Comparison of ENCODE assay signal across 12 cellular contexts in genomic region chr7:102992820-102993531, GRCh38.
DNase-seq lines count a peak whose midpoint lies in the region; ATAC-seq, FAIRE-seq and TF ChIP-seq lines count a peak whose summit lies in the region.
"Had no signal": no experiment of that assay in that cellular context is flagged by ENCODE, and none has a peak within 500 bp of the region (broad histone marks: within the 10 kb centered on the region; RNA-seq: fewer than 3 reads in every experiment).

No MANE protein-coding gene starts in this region.

- H3K9me3 ChIP-seq in endothelial cell of umbilical vein (replicated peaks; ENCODE audit: control insufficient read depth, insufficient read depth, low read length) (no peaks in the 10 kb centered on the region), neutrophil (no peaks in the 10 kb centered on the region), thyroid gland (no peaks in the 10 kb centered on the region), gastrocnemius medialis (no peaks in the 10 kb centered on the region)
- H3K9me3 ChIP-seq: adrenal gland had no signal

- no peaks in the 10 kb centered on the region for H3K27me3 ChIP-seq in endothelial cell of umbilical vein (ENCODE audit: control insufficient read depth in 2 of 2, insufficient read depth in 2 of 2, low read length in 2 of 2)
- H3K27me3 ChIP-seq in neutrophil: no peaks in the 10 kb centered on the region
- H3K27me3 ChIP-seq in thyroid gland: no peaks in the 10 kb centered on the region
- no peaks in the 10 kb centered on the region for H3K27me3 ChIP-seq in gastrocnemius medialis
- H3K27me3 ChIP-seq: adrenal gland had no signal

- peak; percentile 97 for FAIRE-seq in endothelial cell of umbilical vein (lab: Jason Lieb, UNC)

- H3K9me3 Mint-ChIP-seq in activated CD4-positive, alpha-beta memory T cell treated with anti-CD3 and anti-CD28 coated beads for 36 hours: no peaks in the 10 kb centered on the region
- H3K9me3 Mint-ChIP-seq: stimulated activated naive CD8-positive, alpha-beta T cell treated with anti-CD3 and anti-CD28 coated beads, Interleukin-15, Interleukin-2, amounts not matched to agents 100 ng/mL and 50 ng/mL, for 24 hours had no signal

- H3K4me3 Mint-ChIP-seq in activated CD4-positive, alpha-beta memory T cell treated with anti-CD3 and anti-CD28 coated beads for 36 hours: no peak overlapping the region
- H3K4me3 Mint-ChIP-seq: stimulated activated naive CD8-positive, alpha-beta T cell treated with anti-CD3 and anti-CD28 coated beads, Interleukin-15, Interleukin-2, amounts not matched to agents 100 ng/mL and 50 ng/mL, for 24 hours had no signal

- H3K9ac ChIP-seq in endothelial cell of umbilical vein (replicated peaks; ENCODE audit: extremely low read depth, insufficient read depth, low read length): peak overlapping the region; percentile 79

- WGBS in thyroid gland, 2 donors: 83 to 84% methylated on average over 4 of the region's 4 CpGs

- CTCF ChIA-PET in endothelial cell of umbilical vein (lab: Charles Lee): interaction anchor here (0.7 to 3.3 kb wide), 12 partner anchors 15 to 235 kb away, joined by 3 to 35 read pairs (median 4); no protein-coding TSS in a partner anchor
- CTCF ChIA-PET in activated CD4-positive, alpha-beta memory T cell treated with anti-CD3 and anti-CD28 coated beads for 36 hours (lab: Charles Lee): no interaction called here

- no peaks in the 10 kb centered on the region for H3K9me1 ChIP-seq in endothelial cell of umbilical vein (replicated peaks; ENCODE audit: control insufficient read depth, extremely low read depth, insufficient read depth, low read length)

- peaks cover 43% of the 10 kb centered on the region for H3K4me1 ChIP-seq in endothelial cell of umbilical vein (ENCODE audit: control insufficient read depth, extremely low read depth, insufficient read depth, low read length)
- peaks cover 52 to 55% of the 10 kb centered on the region in 2 experiments for H3K4me1 ChIP-seq in neutrophil (ENCODE audit: control insufficient read depth in 1 of 2, insufficient read depth in 1 of 2, low read depth in 1 of 2, low read length in 1 of 2)
- no peaks in the 10 kb centered on the region for H3K4me1 ChIP-seq in thyroid gland
- peaks cover 0 to 4% of the 10 kb centered on the region in 2 donors for H3K4me1 ChIP-seq in gastrocnemius medialis

- H3K27me3 Mint-ChIP-seq in activated CD4-positive, alpha-beta memory T cell treated with anti-CD3 and anti-CD28 coated beads for 36 hours: no peaks in the 10 kb centered on the region
- H3K27me3 Mint-ChIP-seq: stimulated activated naive CD8-positive, alpha-beta T cell treated with anti-CD3 and anti-CD28 coated beads, Interleukin-15, Interleukin-2, amounts not matched to agents 100 ng/mL and 50 ng/mL, for 24 hours had no signal

- H3K4me3 ChIP-seq in endothelial cell of umbilical vein (replicated peaks in 1 of 3; ENCODE audit: insufficient read depth in 1 of 3, low read depth in 1 of 3, low read length in 3 of 3): no peak overlapping the region
- no peak overlapping the region for H3K4me3 ChIP-seq in neutrophil (ENCODE audit: low read depth in 1 of 2, low read length in 1 of 2)
- no peak overlapping the region for H3K4me3 ChIP-seq in thyroid gland (replicated peaks in 1 of 3)
- H3K4me3 ChIP-seq in gastrocnemius medialis: no peak overlapping the region
- H3K4me3 ChIP-seq: adrenal gland had no signal

- POLR2A ChIA-PET in endothelial cell of umbilical vein (lab: Charles Lee): interaction anchor here (0.6 kb wide), 1 partner anchor 119 kb away, joined by 3 read pairs; no protein-coding TSS in a partner anchor
- POLR2A ChIA-PET in activated CD4-positive, alpha-beta memory T cell treated with anti-CD3 and anti-CD28 coated beads for 36 hours (lab: Charles Lee): no interaction called here

- TF ChIP-seq POLR2A in endothelial cell of umbilical vein (IDR thresholded peaks at IDR 0.05; ENCODE audit: low read depth, low read length) (peak; percentile 70), thyroid gland (IDR thresholded peaks at IDR 0.05) (no peak), gastrocnemius medialis (IDR thresholded peaks at IDR 0.05) (no peak)

- intact Hi-C loops in endothelial cell of umbilical vein (cut with micrococcal nuclease): loop anchor here (1.0 kb wide), 4 partner anchors 20 to 121 kb away; no protein-coding TSS in a partner anchor
- intact Hi-C loops in activated CD4-positive, alpha-beta memory T cell treated with anti-CD3 and anti-CD28 coated beads for 36 hours (cut with micrococcal nuclease): no loop called here
- intact Hi-C loops in thyroid gland (cut with DNase I): no loop called here
- intact Hi-C loops in gastrocnemius medialis (cut with DNase I; ENCODE audit: low total_unique reads): no loop called here

- H3K36me3 ChIP-seq in endothelial cell of umbilical vein (ENCODE audit: control insufficient read depth in 2 of 2, extremely low read depth in 1 of 2, insufficient read depth in 2 of 2, low read length in 2 of 2): no peaks in the 10 kb centered on the region
- no peaks in the 10 kb centered on the region for H3K36me3 ChIP-seq in neutrophil
- H3K36me3 ChIP-seq in thyroid gland: no peaks in the 10 kb centered on the region
- no peaks in the 10 kb centered on the region for H3K36me3 ChIP-seq in gastrocnemius medialis
- H3K36me3 ChIP-seq: adrenal gland had no signal

- peak overlapping the region; percentile 68 for H3K4me2 ChIP-seq in endothelial cell of umbilical vein (ENCODE audit: insufficient read depth, low read length)

- TF ChIP-seq CTCF in endothelial cell of umbilical vein (IDR thresholded peaks at IDR 0.05; ENCODE audit: extremely low read depth in 1 of 2, insufficient read depth in 1 of 2, low read depth in 1 of 2, low read length in 2 of 2) (no peak), neutrophil (IDR thresholded peaks at IDR 0.05) (no peak), thyroid gland (IDR thresholded peaks at IDR 0.05) (no peak), gastrocnemius medialis (IDR thresholded peaks at IDR 0.05 in 4 of 5, conservative IDR thresholded peaks at IDR 0.05 in 1 of 5) (no peak)

- no peak for ATAC-seq in HG03439 (IDR thresholded peaks at IDR 0.05; ENCODE audit: unreplicated experiment)
- ATAC-seq in gastrocnemius medialis: no peak

- H3K36me3 Mint-ChIP-seq in activated CD4-positive, alpha-beta memory T cell treated with anti-CD3 and anti-CD28 coated beads for 36 hours: no peaks in the 10 kb centered on the region

- in situ Hi-C loops in gastrocnemius medialis (cut with MboI; ENCODE audit: low sequenced_read_pairs in 4 of 4): no loop called here

- DNase-seq in Ammon's horn (ENCODE audit: low spot score) (peak; percentile 8), NCI-H446 (lab: John Stamatoyannopoulos, UW) (peak; percentile 62 to 75), endothelial cell of umbilical vein (ENCODE audit: low read depth, low spot score) (peak; percentile 100), thyroid gland (no peak), gastrocnemius medialis (no peak)
- DNase-seq in activated CD4-positive, alpha-beta memory T cell treated with anti-CD3 and anti-CD28 coated beads for 36 hours: no peak
- DNase-seq: GOT3, NCI-H1105 had no signal

- no peaks in the 10 kb centered on the region for H3K79me2 ChIP-seq in endothelial cell of umbilical vein (ENCODE audit: control insufficient read depth, insufficient read depth, low read length)

- peak overlapping the region; percentile 99 for H3K27ac ChIP-seq in endothelial cell of umbilical vein (ENCODE audit: insufficient read depth, low read depth, low read length)
- H3K27ac ChIP-seq in neutrophil: peak overlapping the region; percentile 84
- no peak overlapping the region for H3K27ac ChIP-seq in thyroid gland
- no peak overlapping the region for H3K27ac ChIP-seq in gastrocnemius medialis

- no peak overlapping the region for H3K27ac Mint-ChIP-seq in activated CD4-positive, alpha-beta memory T cell treated with anti-CD3 and anti-CD28 coated beads for 36 hours
- H3K27ac Mint-ChIP-seq: stimulated activated naive CD8-positive, alpha-beta T cell treated with anti-CD3 and anti-CD28 coated beads, Interleukin-15, Interleukin-2, amounts not matched to agents 100 ng/mL and 50 ng/mL, for 24 hours had no signal

- dilution Hi-C loops in endothelial cell of umbilical vein (cut with MboI; ENCODE audit: extremely low pct_ligation_motif_present, low sequenced_read_pairs): no loop called here

- BruUV-seq in endothelial cell of umbilical vein (replicated peaks; lab: Mats Ljungman, UMichigan): no TSS peak

- H3K4me1 Mint-ChIP-seq in activated CD4-positive, alpha-beta memory T cell treated with anti-CD3 and anti-CD28 coated beads for 36 hours (ENCODE audit: low read depth): peaks cover 4% of the 10 kb centered on the region

- no peaks in the 10 kb centered on the region for H4K20me1 ChIP-seq in endothelial cell of umbilical vein (replicated peaks; ENCODE audit: control insufficient read depth, extremely low read depth, insufficient read depth, low read length)

- no peak overlapping the region for H2AFZ ChIP-seq in endothelial cell of umbilical vein (ENCODE audit: low read depth, low read length)

TF ChIP-seq in endothelial cell of umbilical vein, 7 proteins besides CTCF, POLR2A, EP300 and RAD21:
- peak; percentile 47 for TF ChIP-seq MYC (IDR thresholded peaks at IDR 0.05; ENCODE audit: low read depth, low read length)
- no peak for TF ChIP-seq MAX (IDR thresholded peaks at IDR 0.05; ENCODE audit: insufficient read depth, insufficient read length)
- no peak for TF ChIP-seq EZH2 (IDR thresholded peaks at IDR 0.05; ENCODE audit: borderline replicate concordance, low read depth, low read length, severe bottlenecking)
- peak; percentile 98 for TF ChIP-seq GATA2 (IDR thresholded peaks at IDR 0.05; ENCODE audit: insufficient read depth, insufficient read length, low read depth, low read length)
- peak; percentile 92 for TF ChIP-seq FOS (IDR thresholded peaks at IDR 0.05; ENCODE audit: borderline replicate concordance, insufficient read depth, low read length)
- peak; percentile 97 for TF ChIP-seq JUN (IDR thresholded peaks at IDR 0.05; ENCODE audit: borderline replicate concordance, insufficient read depth, insufficient read length, low read depth)
- TF ChIP-seq POLR2AphosphoS5 (IDR thresholded peaks at IDR 0.05; ENCODE audit: insufficient read depth, low read depth, low read length): peak; percentile 95

Comparison
In these comparisons a context has a peak if more than half of its experiments do, and no peak if none do; other contexts are left out.
1. DNase-seq: peak in Ammon's horn (single experiment), NCI-H446 (2 of 2) and endothelial cell of umbilical vein (single experiment); none in activated CD4-positive, alpha-beta memory T cell treated with anti-CD3 and anti-CD28 coated beads for 36 hours (single experiment), thyroid gland (0 of 2) and gastrocnemius medialis (0 of 2).
2. H3K27ac ChIP-seq: peak in endothelial cell of umbilical vein (single experiment) and neutrophil (single experiment); none in thyroid gland (0 of 3) and gastrocnemius medialis (0 of 4).